8 cellular contexts compared by ENCODE assay signal in genomic region chr14:55191101-55191880, GRCh38. TPM values are rescaled to one million over a fixed set of nuclear protein-coding genes. Genes with fewer than 3 reads are reported as not detected.
DNase-seq lines count a peak whose midpoint lies in the region; ATAC-seq, FAIRE-seq and TF ChIP-seq lines count a peak whose summit lies in the region.

TSS of gene DLGAP5 (minus strand) at chr14:55191585. CDS start at chr14:55189179, 2,406 bp downstream.

- peak; percentile 94 for DNase-seq in AG08396 (ENCODE audit: low spot score)
- peak; percentile 98 for DNase-seq in NCI-H2227 treated with DMSO at 0.1 percent for 48 hours (lab: John Stamatoyannopoulos, UW)
- DNase-seq in WERI-Rb-1, result peak; percentile 96
- DNase-seq in bronchial epithelial cell (ENCODE audit: low read depth), result peak; percentile 97
- DNase-seq in iPS-NIHi11 (ENCODE audit: low spot score), result peak; percentile 96
- peak; percentile 99 for DNase-seq in small intestine

- no peaks in the 10 kb centered on the region for H3K4me1 ChIP-seq in small intestine (ENCODE audit: control insufficient read depth in 2 of 2, insufficient read depth in 1 of 2, low read depth in 1 of 2, low read length in 1 of 2)

- H3K9me3 ChIP-seq in WERI-Rb-1 (ENCODE audit: severe bottlenecking), result no peaks in the 10 kb centered on the region
- H3K9me3 ChIP-seq in small intestine (ENCODE audit: control insufficient read depth, low read depth), result no peaks in the 10 kb centered on the region

- H3K27me3 ChIP-seq in WERI-Rb-1 (ENCODE audit: insufficient read depth, low read depth, severe bottlenecking) (no peaks in the 10 kb centered on the region), bronchial epithelial cell (ENCODE audit: control insufficient read depth, insufficient read depth, low read length) (no peaks in the 10 kb centered on the region), small intestine (ENCODE audit: control insufficient read depth in 2 of 2, insufficient read depth in 2 of 2, low read length in 2 of 2) (no peaks in the 10 kb centered on the region)

- in situ Hi-C loops in GM18951 (cut with MboI; ENCODE audit: low sequenced_read_pairs, unreplicated experiment), result no loop called here

- peak; percentile 71 for TF ChIP-seq POLR2A in GM18951 (IDR thresholded peaks at IDR 0.05; ENCODE audit: extremely low read depth, insufficient read depth, insufficient read length)

- peak within 1 kb of the TSS; percentile 89 for H3K4me3 ChIP-seq in WERI-Rb-1 (ENCODE audit: low read depth, low read length)
- peak within 1 kb of the TSS; percentile 67 for H3K4me3 ChIP-seq in bronchial epithelial cell (ENCODE audit: low read depth, low read length)
- H3K4me3 ChIP-seq in small intestine (ENCODE audit: low read depth in 1 of 2, low read length in 2 of 2), result peak within 1 kb of the TSS; percentile 31 to 79

- TF ChIP-seq CTCF in WERI-Rb-1 (IDR thresholded peaks at IDR 0.05; ENCODE audit: low read depth, low read length), result no peak
- no peak for TF ChIP-seq CTCF in bronchial epithelial cell (IDR thresholded peaks at IDR 0.05; ENCODE audit: insufficient read depth, low read length, severe bottlenecking)

- H3K27ac ChIP-seq in WERI-Rb-1 (peak within 1 kb of the TSS; percentile 88), small intestine (ENCODE audit: low read depth in 1 of 2, low read length in 1 of 2) (peak within 1 kb of the TSS in 1 of 2 donors; percentile 66)

- H3K36me3 ChIP-seq in WERI-Rb-1, result peaks cover 13% of the 10 kb centered on the region
- H3K36me3 ChIP-seq in bronchial epithelial cell (ENCODE audit: control insufficient read depth, insufficient read depth, low read length), result no peaks in the 10 kb centered on the region
- no peaks in the 10 kb centered on the region for H3K36me3 ChIP-seq in small intestine (ENCODE audit: control insufficient read depth in 2 of 2, insufficient read depth in 2 of 2, low read length in 2 of 2)

- FAIRE-seq in bronchial epithelial cell (lab: Jason Lieb, UNC) (no peak), small intestine (lab: Jason Lieb, UNC) (no peak)

- 0 to 1% (median 0%) methylated on average over 45 of the region's 45 CpGs for WGBS in small intestine, 3 donors

- ATAC-seq in HG03175 (IDR thresholded peaks at IDR 0.05; ENCODE audit: unreplicated experiment), result peak; percentile 98

RNA-seq across cellular contexts. Expression of gene DLGAP5, which starts in this region (rescaled TPM):
- 0.26 and 0.38 TPM in 2 replicates for total RNA-seq in bronchial epithelial cell
- 10 to 100 TPM in 1 of 3 donors, 1 to 10 TPM in 1, under 1 TPM in 1; 0.81 to 13.2 (median 1.3) TPM for polyA plus RNA-seq in small intestine

Comparison
In these comparisons a context has a peak if more than half of its experiments do, and no peak if none do; other contexts are left out.
1. Peak in DNase-seq and H3K4me3 ChIP-seq in bronchial epithelial cell; RNA of the gene not detected or under 1 TPM.